Comparison of ENCODE assay signal across 1 cellular context in the genomic region with DNA sequence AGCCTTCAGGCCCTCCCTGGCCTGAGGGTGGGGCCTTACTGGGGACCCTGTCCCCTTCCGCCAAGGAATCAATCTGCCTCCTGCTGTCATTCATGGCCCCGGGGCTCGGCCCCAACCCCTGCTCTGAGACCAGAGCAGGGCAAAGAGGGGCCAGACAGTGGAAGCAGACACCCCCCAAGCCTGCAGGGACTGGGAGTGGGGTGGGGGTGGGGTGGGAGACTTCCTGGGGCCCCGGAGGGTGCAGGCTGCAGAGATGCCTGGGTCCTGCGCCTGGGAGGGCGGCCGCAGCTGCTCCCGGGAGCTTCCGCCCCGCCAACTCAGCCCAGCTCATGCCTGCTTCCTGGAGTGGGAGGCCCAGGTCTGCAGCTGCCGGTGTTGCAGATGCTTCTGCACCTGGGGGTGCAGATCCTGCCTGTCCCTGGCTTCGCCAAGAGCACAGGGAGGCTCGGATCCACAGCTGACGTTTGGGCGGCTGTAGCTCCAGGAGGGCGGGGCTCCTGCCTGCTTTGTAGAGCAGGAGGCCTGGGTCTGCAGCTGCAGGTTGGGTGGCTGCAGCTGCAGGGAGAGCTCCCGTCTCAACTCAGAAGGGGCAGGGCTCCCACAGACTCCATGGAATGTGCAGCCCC.
TF ChIP-seq lines count a peak whose summit lies in the region.

No MANE protein-coding gene starts in this region.

TF ChIP-seq in WTC11, 78 proteins besides CTCF, POLR2A, EP300 and RAD21 (continued from another document):
- TF ChIP-seq ZNF512 (CRISPR knock-in tag; IDR thresholded peaks at IDR 0.05; ENCODE audit: borderline replicate concordance) (no peak), EMX1 (CRISPR knock-in tag; IDR thresholded peaks at IDR 0.05) (no peak)
